ENCODE assay signal across 9 cellular contexts in genomic region chr6:5076931-5077330, GRCh38. TPM values are rescaled to one million over a fixed set of nuclear protein-coding genes. Genes with fewer than 3 reads are reported as not detected.
"Had no signal": no experiment of that assay in that cellular context is flagged by ENCODE, and none has a peak within 500 bp of the region (broad histone marks: within the 10 kb centered on the region; RNA-seq: fewer than 3 reads in every experiment).

No MANE protein-coding gene starts in this region.

- H3K27ac Mint-ChIP-seq: HFFc6 had no signal

- ATAC-seq: HCT116, K562 had no signal

- DNase-seq: GM23248, GOT3, H7, HFFc6, IMR-90 had no signal

- H3K9me3 Mint-ChIP-seq: HFFc6 had no signal

- H3K4me3 Mint-ChIP-seq: HFFc6 had no signal

RNA-seq across cellular contexts. Expression of gene PPP1R3G, which starts 8.2 kb away (rescaled TPM):
- total RNA-seq: H4, HT1080 had no signal
